In genomic region chr1:15201849-15202551, GRCh38 we compare ENCODE assay signal across 22 cellular contexts. TPM values are rescaled to one million over a fixed set of nuclear protein-coding genes. Genes with fewer than 3 reads are reported as not detected.
DNase-seq lines count a peak whose midpoint lies in the region; ATAC-seq lines count a peak whose summit lies in the region.
"Had no signal": no experiment of that assay in that cellular context is flagged by ENCODE, and none has a peak within 500 bp of the region (broad histone marks: within the 10 kb centered on the region; RNA-seq: fewer than 3 reads in every experiment).

No MANE protein-coding gene starts in this region.

- DNase-seq in LoVo (ENCODE audit: low spot score) = peak; percentile 64
- no peak for DNase-seq in NCI-H69 (lab: John Stamatoyannopoulos, UW)
- no peak for DNase-seq in NCI-H526 treated with DMSO at 0.1 percent for 48 hours (lab: John Stamatoyannopoulos, UW)
- DNase-seq: activated CD4-positive, alpha-beta T cell treated with anti-CD3 and anti-CD28 coated beads for 4 hours; activated CD8-positive, alpha-beta memory T cell treated with anti-CD3 and anti-CD28 coated beads, Interleukin-2, amount 50 U/mL, for 4 hours; activated naive CD4-positive, alpha-beta T cell treated with Interleukin-2 at 50 U/mL for 16 hours; BE2C; dermis blood vessel endothelial cell; GF-D8; head of caudate nucleus; KG1; NCI-H1048; NCI-H2107; NCI-H748 treated with DMSO at 0.1 percent for 48 hours; testis had no signal

- H3K9me3 ChIP-seq in duodenal mucosa (ENCODE audit: control insufficient read depth in 1 of 2, low read length in 2 of 2) (no peaks in the 10 kb centered on the region), mesodermal cell (ENCODE audit: control insufficient read depth, low read length) (no peaks in the 10 kb centered on the region), stomach smooth muscle (ENCODE audit: control insufficient read depth in 2 of 2, low read length in 2 of 2) (no peaks in the 10 kb centered on the region)
- H3K9me3 ChIP-seq: BE2C, neutrophil, testis had no signal

- H3K4me3 ChIP-seq in duodenal mucosa (ENCODE audit: low read depth in 1 of 2, low read length in 2 of 2) (peak overlapping the region; percentile 19 to 48), mesodermal cell (ENCODE audit: extremely low read depth, insufficient read depth, low read length, poor library complexity, severe bottlenecking) (no peak overlapping the region), stomach smooth muscle (ENCODE audit: low read length in 2 of 2) (peak overlapping the region in 1 of 2 donors; percentile 40)
- H3K4me3 ChIP-seq: GM23338, testis had no signal

- H3K36me3 ChIP-seq in duodenal mucosa (ENCODE audit: control insufficient read depth in 1 of 2, insufficient read depth in 2 of 2, low read length in 2 of 2) (peaks cover 0 to 2% of the 10 kb centered on the region in 2 donors), mesodermal cell (ENCODE audit: control insufficient read depth, insufficient read depth, low read length) (no peaks in the 10 kb centered on the region), stomach smooth muscle (ENCODE audit: control insufficient read depth in 2 of 2, insufficient read depth in 2 of 2, low read length in 2 of 2) (no peaks in the 10 kb centered on the region)
- H3K36me3 ChIP-seq: BE2C, neutrophil had no signal

- ATAC-seq in HG03025 (IDR thresholded peaks at IDR 0.05; ENCODE audit: low FRiP score, unreplicated experiment) (no peak), HG02623 (IDR thresholded peaks at IDR 0.05; ENCODE audit: unreplicated experiment) (no peak)
- ATAC-seq: GM23338 had no signal

- peak overlapping the region; percentile 79 for H3K27ac ChIP-seq in duodenal mucosa (ENCODE audit: low read depth, low read length)
- peak overlapping the region; percentile 49 for H3K27ac ChIP-seq in mesodermal cell (ENCODE audit: low read depth, low read length, severe bottlenecking)
- H3K27ac ChIP-seq in stomach smooth muscle (ENCODE audit: low read length) = peak overlapping the region; percentile 80
- H3K27ac ChIP-seq: neutrophil, testis had no signal

- peaks cover 52 to 59% of the 10 kb centered on the region in 2 donors for H3K4me1 ChIP-seq in duodenal mucosa (ENCODE audit: control insufficient read depth in 1 of 2, insufficient read depth in 2 of 2, low read length in 2 of 2)
- peaks cover 24% of the 10 kb centered on the region for H3K4me1 ChIP-seq in mesodermal cell (ENCODE audit: control insufficient read depth, insufficient read depth, low read length, poor library complexity, severe bottlenecking)
- peaks cover 70% of the 10 kb centered on the region for H3K4me1 ChIP-seq in stomach smooth muscle (ENCODE audit: control insufficient read depth, insufficient read depth, low read length)

- WGBS in mesodermal cell (ENCODE audit: insufficient coverage in 2 of 2), 2 experiments = 90 to 92% methylated on average over 12 of the region's 13 CpGs

- H3K9ac ChIP-seq in duodenal mucosa (ENCODE audit: low read depth in 1 of 2, low read length in 2 of 2) (peak overlapping the region; percentile 33 to 46), stomach smooth muscle (ENCODE audit: low read length in 2 of 2) (peak overlapping the region in 1 of 2 donors; percentile 51)

- H3K27me3 ChIP-seq in duodenal mucosa (ENCODE audit: control insufficient read depth in 1 of 2, insufficient read depth in 2 of 2, low read length in 2 of 2) (no peaks in the 10 kb centered on the region), stomach smooth muscle (ENCODE audit: control insufficient read depth in 1 of 2, insufficient read depth in 2 of 2, low read length in 2 of 2) (no peaks in the 10 kb centered on the region)
- H3K27me3 ChIP-seq: BE2C, neutrophil, testis had no signal

RNA-seq across cellular contexts. Expression of gene FHAD1, which starts 45.0 kb away (rescaled TPM):
- 1.0 TPM for polyA plus RNA-seq in mesodermal cell (2013, experiment 1 of 2)
- 0.71 TPM for polyA plus RNA-seq in mesodermal cell (2013, experiment 2 of 2)

RNA-seq across cellular contexts. Expression of gene TMEM51, which starts 48.5 kb away (rescaled TPM):
- polyA plus RNA-seq in mesodermal cell (2013, experiment 1 of 2) = 10.7 TPM
- polyA plus RNA-seq in mesodermal cell (2013, experiment 2 of 2) = 11.4 TPM
